ENCODE assay signal across 35 cellular contexts in the genomic region with DNA sequence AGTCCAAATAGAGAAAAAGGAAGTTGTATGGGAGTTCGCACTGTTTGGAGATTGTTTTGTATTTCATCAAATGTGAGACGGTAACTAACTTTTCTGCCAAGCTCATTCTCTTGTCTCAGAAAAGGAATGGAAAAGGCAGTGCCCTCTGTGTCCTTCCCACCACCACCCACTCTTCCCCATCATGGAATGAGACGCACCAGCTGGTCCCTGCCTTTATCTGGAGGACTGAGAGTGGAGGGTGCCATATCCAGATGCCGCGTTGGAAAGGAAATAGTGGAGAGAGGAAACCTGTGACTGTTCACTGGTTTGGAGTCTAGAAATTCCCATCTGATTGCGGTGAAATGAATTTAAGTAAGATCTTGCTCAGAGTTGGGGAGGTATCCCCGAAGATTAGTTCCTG. TPM values are rescaled to one million over a fixed set of nuclear protein-coding genes. Genes with fewer than 3 reads are reported as not detected.
"Had no signal": no experiment of that assay in that cellular context is flagged by ENCODE, and none has a peak within 500 bp of the region (broad histone marks: within the 10 kb centered on the region; RNA-seq: fewer than 3 reads in every experiment).

No MANE protein-coding gene starts in this region.

- H3K36me3 ChIP-seq: adrenal gland, brain microvascular endothelial cell, breast epithelium had no signal

- H3K4me3 ChIP-seq: adrenal gland, body of pancreas, breast epithelium had no signal

- H3K4me1 ChIP-seq: breast epithelium had no signal

- DNase-seq: activated B cell treated with CpG ODN at 0.5 μM for 24 hours; activated CD4-positive, alpha-beta memory T cell treated with anti-CD3 and anti-CD28 coated beads for 36 hours; activated CD4-positive, alpha-beta T cell treated with anti-CD3 and anti-CD28 coated beads for 4 hours; activated CD4-positive, alpha-beta T cell treated with anti-CD3 and anti-CD28 coated beads, Interleukin-2, amount 10 ng/mL, durations not matched to agents 24 days and 14 days; activated CD4-positive, alpha-beta T cell treated with anti-CD3 and anti-CD28 coated beads, Interleukin-2, amount 50 U/mL, for 1 hour; activated CD4-positive, alpha-beta T cell treated with anti-CD3 and anti-CD28 coated beads, Interleukin-2, amount 50 U/mL, for 4 hours; activated CD4-positive, CD25-positive, alpha-beta regulatory T cell treated with anti-CD3 and anti-CD28 coated beads, Interleukin-2, amount 50 U/mL, for 72 hours; activated CD8-positive, alpha-beta memory T cell treated with anti-CD3 and anti-CD28 coated beads, Interleukin-2, amount 50 U/mL, for 4 hours; activated CD8-positive, alpha-beta T cell treated with anti-CD3 and anti-CD28 coated beads for 36 hours; activated effector memory CD4-positive, alpha-beta T cell treated with anti-CD3 and anti-CD28 coated beads, Interleukin-2, amount 50 U/mL, for 16 hours; activated gamma-delta T cell treated with Interleukin-2 at 50 U/mL for 16 hours; activated naive CD4-positive, alpha-beta T cell; activated naive CD4-positive, alpha-beta T cell treated with anti-CD3 and anti-CD28 coated beads for 36 hours; activated naive CD4-positive, alpha-beta T cell treated with anti-CD3 and anti-CD28 coated beads, Interleukin-2, amount 50 U/mL, for 16 hours; activated naive CD8-positive, alpha-beta T cell treated with anti-CD3 and anti-CD28 coated beads for 36 hours; activated T-cell treated with anti-CD3 and anti-CD28 coated beads for 4 hours; activated T-cell treated with anti-CD3 and anti-CD28 coated beads, Interleukin-2, amount 50 U/mL, for 1 hour; activated T-cell treated with anti-CD3 and anti-CD28 coated beads, Interleukin-2, amount 50 U/mL, for 4 hours; activated T-cell treated with anti-CD3 and anti-CD28 coated beads, Interleukin-2, amount 50 U/mL, for 72 hours; adrenal gland; amniotic stem cell; aorta; body of pancreas; brain microvascular endothelial cell; central memory CD4-positive, alpha-beta T cell; T-helper 2 cell; T-helper 9 cell had no signal

- H3K9me3 ChIP-seq: adrenal gland had no signal

- H3K27ac ChIP-seq: adrenal gland, body of pancreas, brain microvascular endothelial cell, breast epithelium, VCaP had no signal

- ATAC-seq: activated CD8-positive, alpha-beta T cell treated with anti-CD3 and anti-CD28 coated beads for 36 hours; activated naive CD4-positive, alpha-beta T cell treated with anti-CD3 and anti-CD28 coated beads, Interleukin-2, amount 50 U/mL, for 72 hours; activated T-cell treated with anti-CD3 and anti-CD28 coated beads, Interleukin-2, amount 50 U/mL, for 4 hours; activated T-cell treated with anti-CD3 and anti-CD28 coated beads, Interleukin-2, amount 50 U/mL, for 72 hours; activated T-helper 17 cell treated with anti-CD3 and anti-CD28 coated beads, Interleukin-2, amount 50 U/mL, for 72 hours; body of pancreas had no signal

RNA-seq across cellular contexts. Expression of a gene that starts 3.7 kb away (rescaled TPM):
- total RNA-seq: activated B cell treated with CpG ODN at 0.5 μM for 24 hours; activated CD4-positive, alpha-beta memory T cell treated with anti-CD3 and anti-CD28 coated beads for 36 hours; activated CD4-positive, alpha-beta T cell treated with anti-CD3 and anti-CD28 coated beads, Interleukin-2, amount 10 ng/mL, durations not matched to agents 24 days and 14 days; activated CD8-positive, alpha-beta memory T cell treated with anti-CD3 and anti-CD28 coated beads for 36 hours; activated CD8-positive, alpha-beta T cell treated with anti-CD3 and anti-CD28 coated beads for 36 hours; activated naive CD4-positive, alpha-beta T cell treated with anti-CD3 and anti-CD28 coated beads for 36 hours; activated naive CD4-positive, alpha-beta T cell treated with anti-CD3 and anti-CD28 coated beads, Interleukin-2, amount 50 U/mL, for 72 hours; activated naive CD8-positive, alpha-beta T cell treated with anti-CD3 and anti-CD28 coated beads for 36 hours; activated T-cell treated with anti-CD3 and anti-CD28 coated beads, Interleukin-2, amount 50 U/mL, for 4 hours; activated T-cell treated with anti-CD3 and anti-CD28 coated beads, Interleukin-2, amount 50 U/mL, for 72 hours; activated T-helper 1 cell treated with anti-CD3 and anti-CD28 coated beads, Interleukin-12 subunit alpha, Interleukin-12 subunit beta, Interleukin-2, Interleukin-4 antibody, amounts not matched to agents 30 ng/mL and 10 ng/mL and 1 ng/mL, durations not matched to agents 14 hours and 24 hours and 36 hours; activated T-helper 17 cell treated with anti-CD3 and anti-CD28 coated beads, Interleukin-2, amount 50 U/mL, for 72 hours; aorta; astrocyte; body of pancreas; breast epithelium; cardiac septum had no signal
